9 cellular contexts compared by ENCODE assay signal in genomic region chr22:24952837-24953293, GRCh38. TPM values are rescaled to one million over a fixed set of nuclear protein-coding genes. Genes with fewer than 3 reads are reported as not detected.
DNase-seq lines count a peak whose midpoint lies in the region; ATAC-seq, FAIRE-seq and TF ChIP-seq lines count a peak whose summit lies in the region.
"Had no signal": no experiment of that assay in that cellular context is flagged by ENCODE, and none has a peak within 500 bp of the region (broad histone marks: within the 10 kb centered on the region; RNA-seq: fewer than 3 reads in every experiment).

No MANE protein-coding gene starts in this region.

- H3K9me3 ChIP-seq in DOHH2 (ENCODE audit: control insufficient read depth, insufficient read depth, low read length) (no peaks in the 10 kb centered on the region), cardiac muscle cell (ENCODE audit: low read depth) (no peaks in the 10 kb centered on the region), pancreas (no peaks in the 10 kb centered on the region)

- no peaks in the 10 kb centered on the region for H3K79me2 ChIP-seq in DOHH2 (ENCODE audit: control insufficient read depth, low read length)

- H3K27me3 ChIP-seq in DOHH2 (ENCODE audit: control insufficient read depth, low read length) (no peaks in the 10 kb centered on the region), cardiac muscle cell (no peaks in the 10 kb centered on the region), pancreas (no peaks in the 10 kb centered on the region)

- no peaks in the 10 kb centered on the region for H3K9me2 ChIP-seq in DOHH2 (replicated peaks; ENCODE audit: control insufficient read depth, low read length)

- TF ChIP-seq CTCF in DOHH2 (IDR thresholded peaks at IDR 0.05; ENCODE audit: low read depth, low read length, poor library complexity, severe bottlenecking) (no peak), cardiac muscle cell (IDR thresholded peaks at IDR 0.05; ENCODE audit: low read depth, low read length) (no peak), pancreas (IDR thresholded peaks at IDR 0.05) (no peak)

- H3K27ac Mint-ChIP-seq in activated naive CD8-positive, alpha-beta T cell, result no peak overlapping the region

- no peaks in the 10 kb centered on the region for H3F3A ChIP-seq in DOHH2 (ENCODE audit: control insufficient read depth, insufficient read depth)

- H3K4me1 Mint-ChIP-seq in activated naive CD8-positive, alpha-beta T cell (ENCODE audit: low read depth), result peaks cover 12% of the 10 kb centered on the region

- peak overlapping the region; percentile 69; the same call in 1 of the 2 replicates for H3K4me2 ChIP-seq in DOHH2 (ENCODE audit: low read length)

- no peak overlapping the region for H3K27ac ChIP-seq in DOHH2 (ENCODE audit: low read depth, low read length)
- peak overlapping the region; percentile 78 for H3K27ac ChIP-seq in cardiac muscle cell
- H3K27ac ChIP-seq in pancreas, result peak overlapping the region; percentile 57 to 89 (median 82)

- FAIRE-seq in pancreas (lab: Jason Lieb, UNC), result no peak

- H3K36me3 ChIP-seq in DOHH2 (ENCODE audit: control insufficient read depth, low read length), result no peaks in the 10 kb centered on the region
- H3K36me3 ChIP-seq in cardiac muscle cell, result no peaks in the 10 kb centered on the region
- no peaks in the 10 kb centered on the region for H3K36me3 ChIP-seq in pancreas

- no peaks in the 10 kb centered on the region for H4K20me1 ChIP-seq in DOHH2 (ENCODE audit: control insufficient read depth, insufficient read depth, low read depth, low read length)

- no peaks in the 10 kb centered on the region for H3K9me3 Mint-ChIP-seq in activated naive CD8-positive, alpha-beta T cell (ENCODE audit: low read depth)

- peak; percentile 79 for DNase-seq in HuH-7 (ENCODE audit: low spot score)
- peak in 1 of 2 donors; percentile 57 for DNase-seq in cardiac muscle cell (ENCODE audit: low read depth in 1 of 2, low spot score in 1 of 2)
- DNase-seq in pancreas, result peak in 2 of 6 donors; percentile 64 to 87
- no peak for DNase-seq in erythroblast (lab: John Stamatoyannopoulos, UW)

- intact Hi-C loops in pancreas (cut with DNase I), result loop anchor here in 2 of 3 donors (5.0 kb wide), 2 partner anchors 94 to 99 kb away; no protein-coding TSS in a partner anchor

- H3K27me3 Mint-ChIP-seq in activated naive CD8-positive, alpha-beta T cell, result peaks cover 27% of the 10 kb centered on the region

- H3K4me3 Mint-ChIP-seq in activated naive CD8-positive, alpha-beta T cell, result peak overlapping the region; percentile 79

- WGBS in pancreas, 2 donors, result 0% methylated on average over 25 to 29 of the region's 29 CpGs

- H3K36me3 Mint-ChIP-seq in activated naive CD8-positive, alpha-beta T cell, result no peaks in the 10 kb centered on the region

- no peak for TF ChIP-seq POLR2A in erythroblast (IDR thresholded peaks at IDR 0.05; ENCODE audit: low read length)

- peak overlapping the region; percentile 67; the same call in 1 of the 2 replicates for H3K4me3 ChIP-seq in DOHH2 (ENCODE audit: low read length)
- peak overlapping the region; percentile 41 for H3K4me3 ChIP-seq in cardiac muscle cell
- peak overlapping the region; percentile 53 to 70 (median 68) for H3K4me3 ChIP-seq in pancreas

- ATAC-seq in pancreas (peak; percentile 26 to 49 (median 42)), GM19455 (IDR thresholded peaks at IDR 0.05; ENCODE audit: unreplicated experiment) (no peak), GM18519 (IDR thresholded peaks at IDR 0.05; ENCODE audit: low FRiP score, unreplicated experiment) (no peak)

- H3K4me1 ChIP-seq in DOHH2 (ENCODE audit: control insufficient read depth, low read length), result 0 out of 2 replicates have a peak, but pooled peaks cover 4% of the 10 kb centered on the region
- peaks cover 10% of the 10 kb centered on the region for H3K4me1 ChIP-seq in cardiac muscle cell (ENCODE audit: low read depth)
- peaks cover 11 to 30% (median 20%) of the 10 kb centered on the region in 3 donors for H3K4me1 ChIP-seq in pancreas

RNA-seq across cellular contexts. Expression of gene KIAA1671, which starts 0.3 kb away (rescaled TPM):
- 18.7 and 37.3 TPM in 2 replicates for total RNA-seq in cardiac muscle cell
- 10.9 and 12.8 TPM in 2 replicates for polyA plus RNA-seq in cardiac muscle cell
- total RNA-seq in pancreas, result 10 to 100 TPM; 17.5 to 28.8 (median 20.4) TPM
- 10 to 100 TPM in 1 of 2 donors, 1 to 10 TPM in 1; 8.3 to 12.8 TPM for polyA plus RNA-seq in pancreas

RNA-seq across cellular contexts. Expression of gene LHFPL7, which starts 6.4 kb away (rescaled TPM):
- total RNA-seq in cardiac muscle cell (not detected in 2 replicates), pancreas (not detected)
- polyA plus RNA-seq in cardiac muscle cell (not detected in 2 replicates), pancreas (not detected)
- total RNA-seq: T-helper 1 cell treated with Interleukin-12 subunit alpha and Interleukin-12 subunit beta and Interleukin-4 antibody, amounts not matched to agents 30 ng/mL and 1 ng/mL, for 36 hours had no signal

Comparison
In these comparisons a context has a peak if more than half of its experiments do, and no peak if none do; other contexts are left out.
1. ATAC-seq: peak in pancreas (4 of 4); none in GM19455 (single experiment) and GM18519 (single experiment).
2. Peak in every context shown above with its lines, with median percentiles within 50 percentile points of each other: H3K4me3 ChIP-seq.